23 cellular contexts compared by ENCODE assay signal in the genomic region with DNA sequence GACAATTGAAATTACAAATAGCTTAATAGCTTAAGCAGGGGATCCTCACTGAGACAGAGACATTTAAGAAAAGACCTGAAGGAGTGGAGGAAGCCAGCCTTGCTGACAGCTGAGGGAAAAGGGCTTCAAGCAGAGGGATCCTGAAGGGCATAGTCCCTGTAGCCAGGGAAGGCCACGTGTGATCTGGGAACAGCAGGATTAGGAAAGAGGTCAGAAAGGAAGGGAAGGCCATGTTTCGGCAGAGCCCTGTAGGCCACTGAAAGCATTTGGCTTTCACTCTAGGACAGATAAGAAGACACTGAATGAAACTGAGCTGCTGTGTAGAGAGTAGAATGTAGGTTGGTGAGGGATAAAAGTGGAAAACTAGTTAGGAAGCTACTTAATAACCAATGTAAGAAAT. TPM values are rescaled to one million over a fixed set of nuclear protein-coding genes. Genes with fewer than 3 reads are reported as not detected.
"Had no signal": no experiment of that assay in that cellular context is flagged by ENCODE, and none has a peak within 500 bp of the region (broad histone marks: within the 10 kb centered on the region; RNA-seq: fewer than 3 reads in every experiment).

No MANE protein-coding gene starts in this region.

- FAIRE-seq: bronchial epithelial cell had no signal

- H3K4me3 Mint-ChIP-seq: activated CD8-positive, alpha-beta T cell treated with anti-CD3 and anti-CD28 coated beads, Interleukin-2, amount 10 ng/mL, durations not matched to agents 7 days and 5 days; activated naive CD4-positive, alpha-beta T cell treated with anti-CD3 and anti-CD28 coated beads, Interleukin-2, amount 50 U/mL, for 24 hours; T-helper 1 cell treated with Interleukin-12 subunit alpha and Interleukin-12 subunit beta and Interleukin-4 antibody, amounts not matched to agents 30 μg/mL and 1 μg/mL, for 36 hours had no signal

- H3K9me3 ChIP-seq: MG63, Peyer's patch had no signal

- H3K4me1 Mint-ChIP-seq: activated naive CD4-positive, alpha-beta T cell treated with anti-CD3 and anti-CD28 coated beads, Interleukin-2, amount 50 U/mL, for 24 hours had no signal

- H3K27ac ChIP-seq: Peyer's patch, RWPE1 had no signal

- H3K27me3 ChIP-seq: MG63, Peyer's patch had no signal

- H3K27ac Mint-ChIP-seq: activated CD8-positive, alpha-beta T cell treated with anti-CD3 and anti-CD28 coated beads, Interleukin-2, amount 10 ng/mL, durations not matched to agents 7 days and 5 days; activated naive CD4-positive, alpha-beta T cell treated with anti-CD3 and anti-CD28 coated beads, Interleukin-2, amount 50 U/mL, for 24 hours; T-helper 1 cell treated with Interleukin-12 subunit alpha and Interleukin-12 subunit beta and Interleukin-4 antibody, amounts not matched to agents 30 μg/mL and 1 μg/mL, for 36 hours had no signal

- H3K4me3 ChIP-seq: MG63, Peyer's patch had no signal

- ATAC-seq: activated CD4-positive, CD25-positive, alpha-beta regulatory T cell treated with anti-CD3 and anti-CD28 coated beads, Interleukin-2, amount 50 U/mL, for 24 hours; activated CD8-positive, alpha-beta T cell treated with anti-CD3 and anti-CD28 coated beads, Interleukin-2, amount 10 ng/mL, durations not matched to agents 7 days and 5 days had no signal

- H3K9me3 Mint-ChIP-seq: activated naive CD4-positive, alpha-beta T cell treated with anti-CD3 and anti-CD28 coated beads, Interleukin-2, amount 50 U/mL, for 24 hours; T-helper 1 cell treated with Interleukin-12 subunit alpha and Interleukin-12 subunit beta and Interleukin-4 antibody, amounts not matched to agents 30 μg/mL and 1 μg/mL, for 36 hours had no signal

- H3K36me3 ChIP-seq: MG63, Peyer's patch had no signal

- H3K4me1 ChIP-seq: Peyer's patch had no signal

- DNase-seq: activated CD4-positive, alpha-beta T cell treated with anti-CD3 and anti-CD28 coated beads for 48 hours; activated CD4-positive, alpha-beta T cell treated with anti-CD3 and anti-CD28 coated beads, Interleukin-2, amount 50 U/mL, for 4 hours; activated CD8-positive, alpha-beta memory T cell treated with anti-CD3 and anti-CD28 coated beads, Interleukin-2, amount 50 U/mL, for 48 hours; activated CD8-positive, alpha-beta T cell treated with anti-CD3 and anti-CD28 coated beads, Interleukin-2, amount 10 ng/mL, durations not matched to agents 7 days and 5 days; activated T-cell treated with anti-CD3 and anti-CD28 coated beads, Interleukin-2, amount 50 U/mL, for 1 hour; aorta; IMR-90; KG1; MG63; MV-4-11; NCI-H1092 treated with DMSO at 0.1 percent for 48 hours; NCI-H1417 treated with DMSO at 0.1 percent for 48 hours; NCI-H1694 treated with DMSO at 0.1 percent for 48 hours; NCI-H2029 treated with DMSO at 0.1 percent for 48 hours; NCI-H524; Peyer's patch; SHP77 treated with DMSO at 0.1 percent for 48 hours had no signal

RNA-seq across cellular contexts. Expression of a gene that starts 3.4 kb away (rescaled TPM):
- total RNA-seq: IMR-90, SK-MEL-5 had no signal
- polyA plus RNA-seq: aorta, IMR-90 had no signal

RNA-seq across cellular contexts. Expression of a gene that starts 8.3 kb away (rescaled TPM):
- total RNA-seq: activated CD8-positive, alpha-beta T cell treated with anti-CD3 and anti-CD28 coated beads, Interleukin-2, amount 10 ng/mL, durations not matched to agents 7 days and 5 days; aorta; bronchial epithelial cell; IMR-90; SK-MEL-5 had no signal
- polyA plus RNA-seq: aorta, IMR-90 had no signal
